In genomic region chr15:43133429-43134156, GRCh38 we compare ENCODE assay signal across 8 cellular contexts. TPM values are rescaled to one million over a fixed set of nuclear protein-coding genes. Genes with fewer than 3 reads are reported as not detected.
DNase-seq lines count a peak whose midpoint lies in the region; ATAC-seq lines count a peak whose summit lies in the region.

Gene TMEM62 (plus strand): TSS chr15:43133586. CDS start chr15:43133803, 217 bp downstream.

- in situ Hi-C loops in G401 (cut with HindIII; ENCODE audit: low sequenced_read_pairs) (no loop called here), KBM-7 (cut with MboI; ENCODE audit: low pct_unique_long_range_greater_than_20kb, low sequenced_read_pairs) (no loop called here), SK-MEL-5 (cut with HindIII; ENCODE audit: low pct_unique_long_range_greater_than_20kb, low sequenced_read_pairs) (no loop called here)

- no peaks in the 10 kb centered on the region for H3K79me1 ChIP-seq in neuronal stem cell (ENCODE audit: low read depth, low read length)

- peaks cover 16% of the 10 kb centered on the region for H3K36me3 Mint-ChIP-seq in activated naive CD4-positive, alpha-beta T cell treated with anti-CD3 and anti-CD28 coated beads, Interleukin-2, amount 10 ng/mL, durations not matched to agents 7 days and 5 days

- H3K4me1 ChIP-seq in neuronal stem cell (ENCODE audit: control insufficient read depth in 2 of 2, insufficient read depth in 1 of 2, low read depth in 1 of 2, low read length in 2 of 2), result peaks cover 3 to 6% of the 10 kb centered on the region in 2 donors

- H3K27me3 ChIP-seq in neuronal stem cell (ENCODE audit: control insufficient read depth in 3 of 3, insufficient read depth in 3 of 3, low read depth in 1 of 3, low read length in 3 of 3), result peaks cover 0 to 10% (median 0%) of the 10 kb centered on the region in 3 experiments

- peak within 1 kb of the TSS; percentile 74 for H4K8ac ChIP-seq in neuronal stem cell (ENCODE audit: low read depth, low read length)

- peak within 1 kb of the TSS; percentile 94 for H3K9ac ChIP-seq in neuronal stem cell (ENCODE audit: low read depth, low read length, poor library complexity)

- CTCF ChIA-PET in activated naive CD4-positive, alpha-beta T cell treated with anti-CD3 and anti-CD28 coated beads, Interleukin-2, amount 10 ng/mL, durations not matched to agents 7 days and 5 days (lab: Charles Lee), result no interaction called here

- H3K9me3 ChIP-seq in neuronal stem cell (replicated peaks in 1 of 2; ENCODE audit: control insufficient read depth in 2 of 2, insufficient read depth in 1 of 2, low read depth in 1 of 2, low read length in 2 of 2), result no peaks in the 10 kb centered on the region

- peak within 1 kb of the TSS; percentile 94 for H3K18ac ChIP-seq in neuronal stem cell (ENCODE audit: low read length)

- WGBS in neuronal stem cell (ENCODE audit: extremely low coverage in 2 of 2, insufficient read length in 2 of 2, insufficient replicate concordance in 1 of 2), 2 donors, result no CpG with 5 or more reads among the region's 66 CpGs

- H2BK5ac ChIP-seq in neuronal stem cell (ENCODE audit: low read length), result no peak within 1 kb of the TSS

- peaks cover 3 to 33% of the 10 kb centered on the region in 2 donors for H3K36me3 ChIP-seq in neuronal stem cell (replicated peaks in 1 of 2; ENCODE audit: control insufficient read depth in 2 of 2, insufficient read depth in 2 of 2, low read length in 2 of 2)

- H3K4me1 Mint-ChIP-seq in activated naive CD4-positive, alpha-beta T cell treated with anti-CD3 and anti-CD28 coated beads, Interleukin-2, amount 10 ng/mL, durations not matched to agents 7 days and 5 days, result peaks cover 28% of the 10 kb centered on the region

- no peak within 1 kb of the TSS for H3K14ac ChIP-seq in neuronal stem cell (ENCODE audit: low read length)

- no peak within 1 kb of the TSS for H2AK5ac ChIP-seq in neuronal stem cell (ENCODE audit: low read depth, low read length)

- H2BK15ac ChIP-seq in neuronal stem cell (ENCODE audit: low read length), result no peak within 1 kb of the TSS

- peaks cover 19% of the 10 kb centered on the region for H3K27me3 Mint-ChIP-seq in activated naive CD4-positive, alpha-beta T cell treated with anti-CD3 and anti-CD28 coated beads, Interleukin-2, amount 10 ng/mL, durations not matched to agents 7 days and 5 days

- H2BK12ac ChIP-seq in neuronal stem cell (ENCODE audit: low read length), result no peak within 1 kb of the TSS

- H3K4me2 ChIP-seq in neuronal stem cell (ENCODE audit: insufficient read depth, low read length, poor library complexity, severe bottlenecking), result peak within 1 kb of the TSS; percentile 72

- peak within 1 kb of the TSS; percentile 86 for H3K27ac Mint-ChIP-seq in activated naive CD4-positive, alpha-beta T cell treated with anti-CD3 and anti-CD28 coated beads, Interleukin-2, amount 10 ng/mL, durations not matched to agents 7 days and 5 days

- ATAC-seq in GM21717 (IDR thresholded peaks at IDR 0.05; ENCODE audit: unreplicated experiment), result peak; percentile 91

- no peak within 1 kb of the TSS for H2BK120ac ChIP-seq in neuronal stem cell (ENCODE audit: low read depth, low read length)

- H3K4me3 Mint-ChIP-seq in activated naive CD4-positive, alpha-beta T cell treated with anti-CD3 and anti-CD28 coated beads, Interleukin-2, amount 10 ng/mL, durations not matched to agents 7 days and 5 days, result peak within 1 kb of the TSS; percentile 85

- H3K23ac ChIP-seq in neuronal stem cell (ENCODE audit: low read depth, low read length, poor library complexity), result peak within 1 kb of the TSS; percentile 76

- peak within 1 kb of the TSS; percentile 58 to 84 for H3K4me3 ChIP-seq in neuronal stem cell (ENCODE audit: low read length in 2 of 2)

- no peak within 1 kb of the TSS for H3K27ac ChIP-seq in neuronal stem cell (replicated peaks; ENCODE audit: low read length)
- H3K27ac ChIP-seq in temporal lobe (ENCODE audit: low read depth, low read length), result peak within 1 kb of the TSS; percentile 4

- peak within 1 kb of the TSS; percentile 97 for H2AFZ ChIP-seq in neuronal stem cell (ENCODE audit: low read length)

- no peak within 1 kb of the TSS for H4K91ac ChIP-seq in neuronal stem cell (ENCODE audit: low read depth, low read length, poor library complexity)

- DNase-seq in G401 (ENCODE audit: low spot score) (peak; percentile 86), KBM-7 (peak; percentile 77), SK-MEL-5 (ENCODE audit: low read depth, low spot score) (peak; percentile 58), germinal center (ENCODE audit: low spot score) (peak; percentile 91), neuronal stem cell (ENCODE audit: low spot score) (peak; percentile 52)
- peak; percentile 83 for DNase-seq in activated naive CD4-positive, alpha-beta T cell treated with anti-CD3 and anti-CD28 coated beads, Interleukin-2, amount 10 ng/mL, durations not matched to agents 7 days and 5 days

- peaks cover 4% of the 10 kb centered on the region for H3K9me3 Mint-ChIP-seq in activated naive CD4-positive, alpha-beta T cell treated with anti-CD3 and anti-CD28 coated beads, Interleukin-2, amount 10 ng/mL, durations not matched to agents 7 days and 5 days

- no peak within 1 kb of the TSS for H3K4ac ChIP-seq in neuronal stem cell (ENCODE audit: low read length)

RNA-seq across cellular contexts. Expression of gene TMEM62, which starts in this region (rescaled TPM):
- 12.7 and 22.0 TPM in 2 replicates for total RNA-seq in G401 (2014; rRNA removed; shearing (Covaris generic))
- 21.6 and 22.0 TPM in 2 replicates for total RNA-seq in SK-MEL-5 (2014; rRNA removed; shearing (Covaris generic))
- polyA plus RNA-seq in SK-MEL-5 (2015; cell fraction: cytosol; rRNA removed), result 11.3 and 16.6 TPM in 2 replicates
- polyA plus RNA-seq in SK-MEL-5 (2015; cell fraction: nucleus; rRNA removed), result 17.8 and 36.4 TPM in 2 replicates
- 2.6 TPM for polyA plus RNA-seq in neuronal stem cell (2013, experiment 1 of 2)
- polyA plus RNA-seq in neuronal stem cell (2013, experiment 2 of 2), result 2.5 TPM
- total RNA-seq in temporal lobe, result 37.4 TPM
